Comparison of ENCODE assay signal across 15 cellular contexts in the genomic region with DNA sequence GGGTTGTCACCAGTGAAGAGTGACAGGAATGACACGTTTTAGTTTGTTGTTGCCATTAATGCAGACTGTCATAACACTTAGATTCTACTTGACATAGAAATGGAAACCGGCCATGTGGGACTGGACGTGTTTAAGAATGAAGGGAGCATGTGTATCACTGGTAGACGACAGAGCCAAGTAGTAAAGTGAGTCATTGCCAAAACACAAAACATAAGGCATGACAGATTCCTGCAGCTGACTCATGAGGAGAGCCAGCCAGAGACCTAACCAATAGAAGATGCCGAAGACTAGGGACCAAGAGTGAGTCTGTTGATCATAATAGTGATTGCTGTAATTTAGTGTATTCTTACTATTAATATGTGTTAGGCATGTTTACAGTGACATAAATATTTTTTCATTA.
DNase-seq lines count a peak whose midpoint lies in the region; ATAC-seq, FAIRE-seq and TF ChIP-seq lines count a peak whose summit lies in the region.
"Had no signal": no experiment of that assay in that cellular context is flagged by ENCODE, and none has a peak within 500 bp of the region (broad histone marks: within the 10 kb centered on the region; RNA-seq: fewer than 3 reads in every experiment).

No MANE protein-coding gene starts in this region.

- peaks cover 7% of the 10 kb centered on the region in 2 donors for H3K27me3 Mint-ChIP-seq in CD4-positive, alpha-beta memory T cell
- peaks cover 32% of the 10 kb centered on the region for H3K27me3 Mint-ChIP-seq in CD4-positive, alpha-beta T cell

- no peak overlapping the region for H3K27ac ChIP-seq in CD4-positive, alpha-beta memory T cell (ENCODE audit: low read depth, low read length)
- no peak overlapping the region for H3K27ac ChIP-seq in CD4-positive, alpha-beta T cell (ENCODE audit: low read depth, low read length)
- no peak overlapping the region for H3K27ac ChIP-seq in kidney (ENCODE audit: low read depth in 2 of 2, low read length in 2 of 2)
- H3K27ac ChIP-seq: esophagus muscularis mucosa, SK-N-MC had no signal

- FAIRE-seq in kidney (lab: Jason Lieb, UNC), result no peak

- no peaks in the 10 kb centered on the region for H3K36me3 Mint-ChIP-seq in CD4-positive, alpha-beta memory T cell
- no peaks in the 10 kb centered on the region for H3K36me3 Mint-ChIP-seq in CD4-positive, alpha-beta T cell (ENCODE audit: low read depth)

- H3K9me3 ChIP-seq in CD4-positive, alpha-beta memory T cell (ENCODE audit: control insufficient read depth in 1 of 2, low read length in 2 of 2), result no peaks in the 10 kb centered on the region
- H3K9me3 ChIP-seq in CD4-positive, alpha-beta T cell (ENCODE audit: control insufficient read depth, low read length), result no peaks in the 10 kb centered on the region
- H3K9me3 ChIP-seq in kidney (ENCODE audit: control insufficient read depth in 1 of 2, low read length in 2 of 2), result no peaks in the 10 kb centered on the region
- H3K9me3 ChIP-seq: esophagus muscularis mucosa had no signal

- no peak overlapping the region for H3K4me3 Mint-ChIP-seq in CD4-positive, alpha-beta memory T cell
- no peak overlapping the region for H3K4me3 Mint-ChIP-seq in CD4-positive, alpha-beta T cell
- H3K4me3 Mint-ChIP-seq: activated naive CD8-positive, alpha-beta T cell treated with anti-CD3 and anti-CD28 coated beads, Interleukin-2, amount 50 U/mL, for 24 hours had no signal

- H3K4me1 ChIP-seq in CD4-positive, alpha-beta memory T cell (ENCODE audit: insufficient read depth, low read length), result no peaks in the 10 kb centered on the region
- H3K4me1 ChIP-seq in kidney (ENCODE audit: control insufficient read depth in 1 of 2, insufficient read depth in 1 of 2, low read depth in 1 of 2, low read length in 2 of 2), result no peaks in the 10 kb centered on the region
- H3K4me1 ChIP-seq: esophagus muscularis mucosa had no signal

- H3K27me3 ChIP-seq in CD4-positive, alpha-beta memory T cell (ENCODE audit: insufficient read depth, low read length), result no peaks in the 10 kb centered on the region
- H3K27me3 ChIP-seq in CD4-positive, alpha-beta T cell (ENCODE audit: control insufficient read depth, insufficient read depth, low read length), result no peaks in the 10 kb centered on the region
- H3K27me3 ChIP-seq: esophagus muscularis mucosa had no signal

- H3K27ac Mint-ChIP-seq in CD4-positive, alpha-beta memory T cell, result no peak overlapping the region
- no peak overlapping the region for H3K27ac Mint-ChIP-seq in CD4-positive, alpha-beta T cell
- H3K27ac Mint-ChIP-seq: activated naive CD8-positive, alpha-beta T cell treated with anti-CD3 and anti-CD28 coated beads, Interleukin-2, amount 50 U/mL, for 24 hours had no signal

- POLR2A ChIA-PET in CD4-positive, alpha-beta memory T cell (lab: Charles Lee; ENCODE audit: partially characterized antibody), result no interaction called here
- POLR2A ChIA-PET in CD4-positive, alpha-beta T cell (lab: Charles Lee), result no interaction called here

- DNase-seq in GM04503 (ENCODE audit: low read depth) (peak; percentile 66), NCI-H460 (ENCODE audit: extremely low read depth, low read depth) (peak; percentile 3), posterior vena cava (ENCODE audit: low spot score) (peak; percentile 50), UCSD-AML1 (lab: John Stamatoyannopoulos, UW; ENCODE audit: unreplicated experiment) (no peak), kidney (no peak)
- DNase-seq in CD4-positive, alpha-beta memory T cell, result no peak
- no peak for DNase-seq in CD4-positive, alpha-beta T cell
- DNase-seq: activated CD4-positive, alpha-beta T cell treated with anti-CD3 and anti-CD28 coated beads, Interleukin-2, amount 50 U/mL, for 4 hours; activated naive CD8-positive, alpha-beta T cell treated with anti-CD3 and anti-CD28 coated beads, Interleukin-2, amount 50 U/mL, for 24 hours; NCI-H2029; stimulated activated CD4-positive, alpha-beta T cell treated with anti-CD3 and anti-CD28 coated beads, Interleukin-15, amount 100 ng/mL, for 24 hours; stimulated activated naive CD4-positive, alpha-beta T cell had no signal

- H3K4me3 ChIP-seq in CD4-positive, alpha-beta memory T cell (ENCODE audit: low read length in 2 of 2), result no peak overlapping the region
- H3K4me3 ChIP-seq in kidney (ENCODE audit: low read length in 2 of 2), result no peak overlapping the region
- H3K4me3 ChIP-seq: esophagus muscularis mucosa, SK-N-MC had no signal

- no peak overlapping the region for H3K9ac ChIP-seq in kidney (ENCODE audit: low read length in 2 of 2)

- no peak for TF ChIP-seq CTCF in CD4-positive, alpha-beta T cell (IDR thresholded peaks at IDR 0.05)
- TF ChIP-seq CTCF in kidney (IDR thresholded peaks at IDR 0.05; ENCODE audit: borderline replicate concordance, extremely low read depth, insufficient read depth), result no peak

- no peaks in the 10 kb centered on the region for H3K4me1 Mint-ChIP-seq in CD4-positive, alpha-beta memory T cell
- H3K4me1 Mint-ChIP-seq in CD4-positive, alpha-beta T cell (ENCODE audit: low read depth), result no peaks in the 10 kb centered on the region
- H3K4me1 Mint-ChIP-seq: activated naive CD8-positive, alpha-beta T cell treated with anti-CD3 and anti-CD28 coated beads, Interleukin-2, amount 50 U/mL, for 24 hours had no signal

- H3K36me3 ChIP-seq in CD4-positive, alpha-beta memory T cell (ENCODE audit: insufficient read depth, low read length), result no peaks in the 10 kb centered on the region
- no peaks in the 10 kb centered on the region for H3K36me3 ChIP-seq in kidney (ENCODE audit: control insufficient read depth in 1 of 2, insufficient read depth in 2 of 2, low read length in 2 of 2)
- H3K36me3 ChIP-seq: esophagus muscularis mucosa had no signal

- H3K9me3 Mint-ChIP-seq in CD4-positive, alpha-beta memory T cell, result peaks cover 0 to 9% (median 5%) of the 10 kb centered on the region in 8 donors
- H3K9me3 Mint-ChIP-seq in CD4-positive, alpha-beta T cell, result no peaks in the 10 kb centered on the region

- ATAC-seq in esophagus mucosa, result peak; percentile 95
- ATAC-seq in CD4-positive, alpha-beta T cell (ENCODE audit: poor library complexity), result no peak
- ATAC-seq: activated naive CD8-positive, alpha-beta T cell treated with anti-CD3 and anti-CD28 coated beads, Interleukin-2, amount 50 U/mL, for 24 hours had no signal

- intact Hi-C loops in posterior vena cava (cut with DNase I), result no loop called here
- intact Hi-C loops in CD4-positive, alpha-beta memory T cell (cut with micrococcal nuclease), result no loop called here
- intact Hi-C loops in CD4-positive, alpha-beta T cell (cut with DNase I, micrococcal nuclease), result no loop called here
- intact Hi-C loops in kidney (cut with DNase I), result no loop called here

- CTCF ChIA-PET in CD4-positive, alpha-beta memory T cell (lab: Charles Lee; ENCODE audit: partially characterized antibody), result no interaction called here
- CTCF ChIA-PET in CD4-positive, alpha-beta T cell (lab: Charles Lee), result no interaction called here

Comparison
In these comparisons a context has a peak if more than half of its experiments do, and no peak if none do; other contexts are left out.
1. DNase-seq: peak in GM04503 (single experiment), NCI-H460 (single experiment) and posterior vena cava (single experiment); none in CD4-positive, alpha-beta memory T cell (0 of 5), UCSD-AML1 (single experiment), CD4-positive, alpha-beta T cell (0 of 10) and kidney (single experiment).